In the genomic region with DNA sequence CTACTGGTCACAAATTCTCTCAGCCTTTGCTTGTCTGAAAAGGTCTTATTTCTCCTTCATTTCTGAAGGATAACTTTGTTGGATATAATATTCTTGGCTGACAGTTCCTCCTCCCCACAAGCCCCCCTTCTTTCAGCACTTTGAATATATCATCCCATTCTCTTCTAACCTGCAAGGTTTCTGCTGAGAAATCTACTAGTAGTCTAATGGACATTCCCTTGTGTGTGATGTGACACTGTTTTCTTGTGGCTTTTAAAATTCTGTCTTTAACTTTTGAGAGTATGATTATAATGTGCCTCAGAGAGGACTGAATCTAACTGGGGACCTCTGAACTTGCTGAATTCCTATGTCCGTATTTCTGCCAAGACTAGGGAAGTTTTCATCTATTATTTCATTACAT, we compare ENCODE assay signal across 3 cellular contexts.
TF ChIP-seq lines count a peak whose summit lies in the region.

No MANE protein-coding gene starts in this region.

TF ChIP-seq in HEK293, 187 proteins besides CTCF, POLR2A, EP300 and RAD21 (continued from another document):
- TF ChIP-seq ZNF707 (tag by site-specific recombination; IDR thresholded peaks at IDR 0.05), result no peak

TF ChIP-seq in GM12878, 131 proteins besides CTCF, POLR2A, EP300 and RAD21 (continued from another document):
- TF ChIP-seq IRF4 (IDR thresholded peaks at IDR 0.05; ENCODE audit: low read depth, low read length) (no peak), LARP7 (IDR thresholded peaks at IDR 0.05) (no peak), GATAD2B (conservative IDR thresholded peaks at IDR 0.05; ENCODE audit: low read depth) (no peak), CREM (IDR thresholded peaks at IDR 0.05; ENCODE audit: low read depth) (no peak), KDM1A (IDR thresholded peaks at IDR 0.05; ENCODE audit: borderline replicate concordance) (no peak), CEBPB (IDR thresholded peaks at IDR 0.05; ENCODE audit: borderline replicate concordance in 1 of 2, low read depth in 2 of 2, low read length in 2 of 2) (no peak), TCF7 (IDR thresholded peaks at IDR 0.05; ENCODE audit: borderline replicate concordance) (no peak)
TF ChIP-seq in GM12878: peak in this region for 1.

TF ChIP-seq in K562, 482 proteins besides CTCF, POLR2A, EP300 and RAD21:
- TF ChIP-seq, protein P1, sequence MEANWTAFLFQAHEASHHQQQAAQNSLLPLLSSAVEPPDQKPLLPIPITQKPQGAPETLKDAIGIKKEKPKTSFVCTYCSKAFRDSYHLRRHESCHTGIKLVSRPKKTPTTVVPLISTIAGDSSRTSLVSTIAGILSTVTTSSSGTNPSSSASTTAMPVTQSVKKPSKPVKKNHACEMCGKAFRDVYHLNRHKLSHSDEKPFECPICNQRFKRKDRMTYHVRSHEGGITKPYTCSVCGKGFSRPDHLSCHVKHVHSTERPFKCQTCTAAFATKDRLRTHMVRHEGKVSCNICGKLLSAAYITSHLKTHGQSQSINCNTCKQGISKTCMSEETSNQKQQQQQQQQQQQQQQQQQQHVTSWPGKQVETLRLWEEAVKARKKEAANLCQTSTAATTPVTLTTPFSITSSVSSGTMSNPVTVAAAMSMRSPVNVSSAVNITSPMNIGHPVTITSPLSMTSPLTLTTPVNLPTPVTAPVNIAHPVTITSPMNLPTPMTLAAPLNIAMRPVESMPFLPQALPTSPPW (CRISPR knock-in tag; IDR thresholded peaks at IDR 0.05), result 0 out of 2 replicates have a peak, but pooled peaks have one; percentile 22
- 0 out of 2 replicates have a peak, but pooled peaks have one; percentile 66 for TF ChIP-seq ZNF583 (CRISPR knock-in tag; IDR thresholded peaks at IDR 0.05)
- TF ChIP-seq SMC3 (conservative IDR thresholded peaks at IDR 0.05; ENCODE audit: insufficient read depth, low read depth, low read length), result no peak
